8 cellular contexts compared by ENCODE assay signal in genomic region chr19:4831351-4832340, GRCh38. TPM values are rescaled to one million over a fixed set of nuclear protein-coding genes. Genes with fewer than 3 reads are reported as not detected.
DNase-seq lines count a peak whose midpoint lies in the region; ATAC-seq, FAIRE-seq and TF ChIP-seq lines count a peak whose summit lies in the region.

TSS of gene TICAM1 (minus strand) at chr19:4831712. CDS start at chr19:4818377, 13,335 bp downstream.

- POLR2A ChIA-PET in activated B cell treated with CpG ODN at 0.5 μM for 24 hours (lab: Charles Lee): interaction anchor here (0.6 to 1.6 kb wide), 10 partner anchors 19 to 1770 kb away, joined by 3 to 10 read pairs (median 7); partner anchors contain the start of genes FEM1A and PLIN3

- peaks cover 44% of the 10 kb centered on the region for H3K79me2 ChIP-seq in mammary epithelial cell (ENCODE audit: insufficient read depth, low read length)

- no peaks in the 10 kb centered on the region for H3K9me3 Mint-ChIP-seq in activated B cell treated with CpG ODN at 0.5 μM for 24 hours

- H3K27me3 ChIP-seq in BE2C (no peaks in the 10 kb centered on the region), HUES6 (ENCODE audit: control insufficient read depth, insufficient read depth, low read length) (peaks cover 17% of the 10 kb centered on the region), mammary epithelial cell (ENCODE audit: insufficient read depth, low read length) (no peaks in the 10 kb centered on the region)

- peak within 1 kb of the TSS; percentile 75 for H3K4me2 ChIP-seq in mammary epithelial cell (ENCODE audit: insufficient read depth, low read depth, low read length)

- H3K27ac ChIP-seq in HUES6 (ENCODE audit: low read depth, low read length) (no peak within 1 kb of the TSS), mammary epithelial cell (ENCODE audit: insufficient read depth, low read depth, low read length) (peak within 1 kb of the TSS; percentile 81), kidney (ENCODE audit: low read depth in 2 of 2, low read length in 2 of 2) (peak within 1 kb of the TSS; percentile 89 to 92)

- H3K27me3 Mint-ChIP-seq in activated B cell treated with CpG ODN at 0.5 μM for 24 hours: no peaks in the 10 kb centered on the region

- H3K4me1 Mint-ChIP-seq in activated B cell treated with CpG ODN at 0.5 μM for 24 hours: peaks cover 40% of the 10 kb centered on the region

- dilution Hi-C loops in mammary epithelial cell (cut with HindIII; ENCODE audit: low sequenced_read_pairs): loop anchor here (5.0 kb wide), 1 partner anchor 66 kb away; no protein-coding TSS in a partner anchor

- DNase-seq in BE2C: peak; percentile 40
- DNase-seq in activated B cell treated with CpG ODN at 0.5 μM for 24 hours: peak; percentile 78
- peak; percentile 91 for DNase-seq in mammary epithelial cell
- DNase-seq in kidney: peak; percentile 93
- peak; percentile 45 to 76 (median 62) for DNase-seq in stimulated activated CD4-positive, alpha-beta T cell treated with anti-CD3 and anti-CD28 coated beads, Interleukin-1b, Interleukin-23, amount 100 ng/mL, for 24 hours (ENCODE audit: low read depth in 4 of 4, low spot score in 1 of 4)
- DNase-seq in GOT3 (lab: John Stamatoyannopoulos, UW): no peak

- TF ChIP-seq POLR2A in GM19099 (IDR thresholded peaks at IDR 0.05; ENCODE audit: extremely low read depth, insufficient read length, low read depth): peak; percentile 80

- peaks cover 16% of the 10 kb centered on the region for H3K36me3 Mint-ChIP-seq in activated B cell treated with CpG ODN at 0.5 μM for 24 hours (ENCODE audit: low read depth)

- peak within 1 kb of the TSS; percentile 3 for H3K9ac ChIP-seq in HUES6 (ENCODE audit: low read length)
- peak within 1 kb of the TSS; percentile 86 for H3K9ac ChIP-seq in mammary epithelial cell (ENCODE audit: insufficient read depth, low read length)
- H3K9ac ChIP-seq in kidney (ENCODE audit: low read length in 2 of 2): peak within 1 kb of the TSS; percentile 27 to 91

- ATAC-seq in activated B cell treated with CpG ODN at 0.5 μM for 24 hours (ENCODE audit: low read depth): peak; percentile 76

- FAIRE-seq in kidney (lab: Jason Lieb, UNC): no peak

- CTCF ChIA-PET in activated B cell treated with CpG ODN at 0.5 μM for 24 hours (lab: Charles Lee): interaction anchor here (8.0 kb wide), 1 partner anchor 22 kb away, joined by 53 read pairs; no protein-coding TSS in a partner anchor
- CTCF ChIA-PET in mammary epithelial cell (lab: Charles Lee; ENCODE audit: low non-redundant PET): no interaction called here

- peak within 1 kb of the TSS; percentile 97 for H2AFZ ChIP-seq in mammary epithelial cell (ENCODE audit: low read depth, low read length)

- H3K4me1 ChIP-seq in BE2C (no peaks in the 10 kb centered on the region), HUES6 (ENCODE audit: control insufficient read depth, insufficient read depth, low read length) (no peaks in the 10 kb centered on the region), mammary epithelial cell (ENCODE audit: insufficient read depth, low read length) (peaks cover 7% of the 10 kb centered on the region), kidney (ENCODE audit: control insufficient read depth in 1 of 2, insufficient read depth in 1 of 2, low read depth in 1 of 2, low read length in 2 of 2) (peaks cover 0 to 6% of the 10 kb centered on the region in 2 donors)

- H4K20me1 ChIP-seq in mammary epithelial cell (ENCODE audit: insufficient read depth, low read length): no peaks in the 10 kb centered on the region

- BruUV-seq in mammary epithelial cell (replicated peaks; lab: Mats Ljungman, UMichigan): TSS peak; percentile 95

- 22% methylated on average over 15 of the region's 60 CpGs for WGBS in mammary epithelial cell (ENCODE audit: low coverage, missing lambda C conversion rate)

- intact Hi-C loops in activated B cell treated with CpG ODN at 0.5 μM for 24 hours (cut with micrococcal nuclease) (loop anchor here (1.0 kb wide), 1 partner anchor 299 kb away; no protein-coding TSS in a partner anchor), mammary epithelial cell (cut with micrococcal nuclease) (loop anchor here (1.0 kb wide), 1 partner anchor 18 kb away; no protein-coding TSS in a partner anchor), kidney (cut with DNase I) (no loop called here)

- H3K27ac Mint-ChIP-seq in activated B cell treated with CpG ODN at 0.5 μM for 24 hours: peak within 1 kb of the TSS; percentile 94

- in situ Hi-C loops in mammary epithelial cell (cut with MboI; ENCODE audit: low sequenced_read_pairs in 2 of 2): no loop called here

- peak within 1 kb of the TSS; percentile 90 for H3K4me3 Mint-ChIP-seq in activated B cell treated with CpG ODN at 0.5 μM for 24 hours

- TF ChIP-seq CTCF in BE2C (IDR thresholded peaks at IDR 0.05; ENCODE audit: low read depth, low read length) (no peak), activated B cell treated with CpG ODN at 0.5 μM for 24 hours (IDR thresholded peaks at IDR 0.05) (no peak), mammary epithelial cell (conservative IDR thresholded peaks at IDR 0.05 in 1 of 2, IDR thresholded peaks at IDR 0.05 in 1 of 2; ENCODE audit: extremely low read depth in 1 of 2, insufficient read depth in 1 of 2, low read depth in 1 of 2, low read length in 2 of 2) (peak in 1 of 2 donors; percentile 22), kidney (IDR thresholded peaks at IDR 0.05; ENCODE audit: borderline replicate concordance, extremely low read depth, insufficient read depth) (no peak)

- peak within 1 kb of the TSS; percentile 79 for H3K4me3 ChIP-seq in BE2C (ENCODE audit: low read depth, low read length)
- H3K4me3 ChIP-seq in HUES6 (ENCODE audit: low read depth, low read length): peak within 1 kb of the TSS; percentile 72
- peak within 1 kb of the TSS; percentile 68 to 99 (median 90) for H3K4me3 ChIP-seq in mammary epithelial cell (replicated peaks in 1 of 3; ENCODE audit: insufficient read depth in 1 of 3, low read depth in 2 of 3, low read length in 3 of 3)
- H3K4me3 ChIP-seq in kidney (ENCODE audit: low read length in 2 of 2): peak within 1 kb of the TSS; percentile 84

- H3K36me3 ChIP-seq in BE2C: no peaks in the 10 kb centered on the region
- H3K36me3 ChIP-seq in HUES6 (ENCODE audit: control insufficient read depth, insufficient read depth, low read length): no peaks in the 10 kb centered on the region
- no peaks in the 10 kb centered on the region for H3K36me3 ChIP-seq in mammary epithelial cell (ENCODE audit: insufficient read depth, low read length)
- H3K36me3 ChIP-seq in kidney (ENCODE audit: control insufficient read depth in 1 of 2, insufficient read depth in 2 of 2, low read length in 2 of 2): no peaks in the 10 kb centered on the region

- H3K9me3 ChIP-seq in BE2C (no peaks in the 10 kb centered on the region), HUES6 (ENCODE audit: control insufficient read depth, insufficient read depth, low read depth, low read length) (no peaks in the 10 kb centered on the region), mammary epithelial cell (replicated peaks; ENCODE audit: insufficient read depth, low read length) (no peaks in the 10 kb centered on the region), kidney (ENCODE audit: control insufficient read depth in 1 of 2, low read length in 2 of 2) (no peaks in the 10 kb centered on the region)

RNA-seq across cellular contexts. Expression of gene TICAM1, which starts in this region (rescaled TPM):
- 11.3 TPM for polyA plus RNA-seq in BE2C (2012; ENCODE audit: insufficient read depth, insufficient read length, low read depth)
- total RNA-seq in activated B cell treated with CpG ODN at 0.5 μM for 24 hours (34.4 and 39.4 TPM in 2 replicates), mammary epithelial cell (10 to 100 TPM in 1 of 2 donors, 1 to 10 TPM in 1; 4.0 to 33.3 TPM), kidney (23.0 TPM)
- polyA plus RNA-seq in mammary epithelial cell (2.0 TPM), kidney (ENCODE audit: insufficient read depth, low read depth, low replicate concordance) (9.9 TPM)
- polyA minus RNA-seq in mammary epithelial cell: 8.9 TPM

Comparison
In these comparisons a context has a peak if more than half of its experiments do, and no peak if none do; other contexts are left out.
1. H3K9ac ChIP-seq: peak in every context shown above with its lines; median percentile 86 in mammary epithelial cell; 59 in kidney; 3 in HUES6.